In the genomic region with DNA sequence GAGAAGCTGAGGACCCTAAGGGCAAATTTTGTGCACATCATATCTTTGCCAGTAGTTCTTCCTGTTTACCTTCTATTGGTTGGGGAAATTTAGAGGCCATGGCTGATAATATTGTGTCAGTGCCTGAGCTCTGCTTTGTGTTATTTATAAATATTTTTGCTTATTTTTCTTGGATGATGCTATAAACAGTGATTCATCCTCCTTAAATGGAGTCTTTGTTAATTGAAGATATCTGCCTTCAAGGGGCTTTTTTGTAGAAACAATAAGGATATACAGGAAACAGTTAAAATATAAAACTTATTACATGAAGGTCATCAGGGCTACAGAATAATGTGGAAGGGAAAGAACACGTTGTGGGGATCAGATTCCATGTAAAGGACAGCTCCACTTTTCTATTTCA, we compare ENCODE assay signal across 24 cellular contexts.
"Had no signal": no experiment of that assay in that cellular context is flagged by ENCODE, and none has a peak within 500 bp of the region (broad histone marks: within the 10 kb centered on the region; RNA-seq: fewer than 3 reads in every experiment).

No MANE protein-coding gene starts in this region.

- DNase-seq: dermis blood vessel endothelial cell; effector memory CD4-positive, alpha-beta T cell; erythroblast; esophagus squamous epithelium; gastrocnemius medialis; heart left ventricle; kidney; stimulated activated CD4-positive, alpha-beta T cell treated with anti-CD3 and anti-CD28 coated beads, Interleukin-12 subunit alpha, Interleukin-12 subunit beta, amount 100 ng/mL, for 4 hours; stimulated activated CD4-positive, alpha-beta T cell treated with anti-CD3 and anti-CD28 coated beads, Interleukin-1b, Interleukin-23, amount 100 ng/mL, for 48 hours; stimulated activated CD4-positive, alpha-beta T cell treated with anti-CD3 and anti-CD28 coated beads, Interleukin-4, amount 100 ng/mL, for 4 hours; stimulated activated naive CD8-positive, alpha-beta T cell treated with anti-CD3 and anti-CD28 coated beads, Interleukin-15, Interleukin-2, amounts not matched to agents 100 U/mL and 50 U/mL, for 24 hours; substantia nigra; testis; tibial artery had no signal

- H3K4me1 ChIP-seq: esophagus squamous epithelium, neural progenitor cell, prostate gland, testis had no signal

- H3K36me3 ChIP-seq: esophagus squamous epithelium, gastrocnemius medialis, heart left ventricle, neural progenitor cell, prostate gland, right atrium auricular region, tibial artery had no signal

- H3K27me3 ChIP-seq: esophagus squamous epithelium, gastrocnemius medialis, heart left ventricle, hepatocyte, neural progenitor cell, right atrium auricular region, testis, tibial artery had no signal

- H2AFZ ChIP-seq: hepatocyte, neural progenitor cell had no signal

- ATAC-seq: gastrocnemius medialis; heart left ventricle; left lobe of liver; sciatic nerve; stimulated activated memory B cell treated with anti-CD40 and anti-IgM and Interleukin-4, amounts not matched to agents 10 μg/mL and 1 μg/mL and 100 μg/mL, for 72 hours; stimulated activated naive CD8-positive, alpha-beta T cell treated with anti-CD3 and anti-CD28 coated beads, Interleukin-15, Interleukin-2, amounts not matched to agents 100 U/mL and 50 U/mL, for 24 hours had no signal

- H3K27ac ChIP-seq: coronary artery, esophagus squamous epithelium, gastrocnemius medialis, heart left ventricle, hepatocyte, neural progenitor cell, prostate gland, right atrium auricular region, testis, tibial artery had no signal

- H3K4me2 ChIP-seq: hepatocyte, neural progenitor cell, smooth muscle cell had no signal

- H3K79me2 ChIP-seq: hepatocyte had no signal

- H3K9me3 ChIP-seq: esophagus squamous epithelium, gastrocnemius medialis, heart left ventricle, prostate gland, right atrium auricular region, testis, tibial artery had no signal

- H3K9ac ChIP-seq: neural progenitor cell had no signal

- H3K4me3 ChIP-seq: coronary artery, esophagus squamous epithelium, gastrocnemius medialis, heart left ventricle, hepatocyte, lung, neural progenitor cell, prostate gland, right atrium auricular region, smooth muscle cell, testis, tibial artery had no signal
